ENCODE assay signal across 8 cellular contexts in the genomic region with DNA sequence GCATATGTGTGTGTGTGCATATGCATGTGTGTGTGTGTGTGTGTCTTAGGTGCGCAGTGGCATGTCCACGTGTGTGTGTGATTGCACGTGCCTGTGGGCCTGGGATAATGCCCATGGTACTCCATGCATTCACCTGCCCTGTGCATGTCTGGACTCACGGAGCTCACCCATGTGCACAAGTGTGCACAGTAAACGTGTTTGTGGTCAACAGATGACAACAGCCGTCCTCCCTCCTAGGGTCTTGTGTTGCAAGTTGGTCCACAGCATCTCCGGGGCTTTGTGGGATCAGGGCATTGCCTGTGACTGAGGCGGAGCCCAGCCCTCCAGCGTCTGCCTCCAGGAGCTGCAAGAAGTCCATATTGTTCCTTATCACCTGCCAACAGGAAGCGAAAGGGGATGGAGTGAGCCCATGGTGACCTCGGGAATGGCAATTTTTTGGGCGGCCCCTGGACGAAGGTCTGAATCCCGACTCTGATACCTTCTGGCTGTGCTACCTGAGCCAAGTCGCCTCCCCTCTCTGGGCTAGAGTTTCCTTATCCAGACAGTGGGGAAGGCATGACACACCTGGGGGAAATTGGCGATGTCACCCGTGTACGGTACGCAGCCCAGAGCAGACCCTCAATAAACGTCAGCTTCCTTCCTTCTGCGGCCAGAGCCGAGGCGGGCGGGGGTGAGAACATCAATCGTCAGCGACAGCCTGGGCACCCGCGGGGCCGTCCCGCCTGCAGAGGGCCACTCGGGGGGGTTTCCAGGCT. TPM values are rescaled to one million over a fixed set of nuclear protein-coding genes. Genes with fewer than 3 reads are reported as not detected.
DNase-seq lines count a peak whose midpoint lies in the region; ATAC-seq lines count a peak whose summit lies in the region.

No MANE protein-coding gene starts in this region.

- DNase-seq in activated T-cell treated with anti-CD3 and anti-CD28 coated beads, Interleukin-2, amount 50 U/mL, for 4 hours = peak; percentile 83
- DNase-seq in stimulated activated CD4-positive, alpha-beta T cell treated with anti-CD3 and anti-CD28 coated beads, Interleukin-12 subunit alpha, Interleukin-12 subunit beta, amount 100 ng/mL, for 4 hours = peak; percentile 56
- DNase-seq in globus pallidus (ENCODE audit: low spot score) (no peak), middle frontal gyrus (ENCODE audit: extremely low spot score, low spot score) (no peak), MV-4-11 (lab: John Stamatoyannopoulos, UW) (no peak), SKM-1 (lab: John Stamatoyannopoulos, UW; ENCODE audit: unreplicated experiment) (no peak)

- H3K9me3 Mint-ChIP-seq in activated T-cell treated with anti-CD3 and anti-CD28 coated beads, Interleukin-2, amount 50 U/mL, for 4 hours = no peaks in the 10 kb centered on the region

- ATAC-seq in GM18870 (IDR thresholded peaks at IDR 0.05; ENCODE audit: unreplicated experiment) (peak; percentile 38), HG03354 (IDR thresholded peaks at IDR 0.05; ENCODE audit: poor library complexity, severe bottlenecking, unreplicated experiment) (peak; percentile 60)
- peak; percentile 63 to 73 for ATAC-seq in activated T-cell treated with anti-CD3 and anti-CD28 coated beads, Interleukin-2, amount 50 U/mL, for 4 hours

- peaks cover 81% of the 10 kb centered on the region for H3K4me1 Mint-ChIP-seq in activated T-cell treated with anti-CD3 and anti-CD28 coated beads, Interleukin-2, amount 50 U/mL, for 4 hours (ENCODE audit: low read depth)

- H3K27me3 Mint-ChIP-seq in activated T-cell treated with anti-CD3 and anti-CD28 coated beads, Interleukin-2, amount 50 U/mL, for 4 hours (ENCODE audit: low read depth) = no peaks in the 10 kb centered on the region

- H3K36me3 Mint-ChIP-seq in activated T-cell treated with anti-CD3 and anti-CD28 coated beads, Interleukin-2, amount 50 U/mL, for 4 hours (ENCODE audit: insufficient read depth) = peaks cover 47% of the 10 kb centered on the region

- peak overlapping the region; percentile 55 for H3K4me3 Mint-ChIP-seq in activated T-cell treated with anti-CD3 and anti-CD28 coated beads, Interleukin-2, amount 50 U/mL, for 4 hours

RNA-seq across cellular contexts. Expression of a gene that starts 47.6 kb away (rescaled TPM):
- total RNA-seq in activated T-cell treated with anti-CD3 and anti-CD28 coated beads, Interleukin-2, amount 50 U/mL, for 4 hours = 10 to 100 TPM; 90.7 to 94.9 (median 91.4) TPM

Comparison
In these comparisons a context has a peak if more than half of its experiments do, and no peak if none do; other contexts are left out.
1. DNase-seq: peak in activated T-cell treated with anti-CD3 and anti-CD28 coated beads, Interleukin-2, amount 50 U/mL, for 4 hours (single experiment) and stimulated activated CD4-positive, alpha-beta T cell treated with anti-CD3 and anti-CD28 coated beads, Interleukin-12 subunit alpha, Interleukin-12 subunit beta, amount 100 ng/mL, for 4 hours (single experiment); none in globus pallidus (single experiment), middle frontal gyrus (single experiment), MV-4-11 (single experiment) and SKM-1 (single experiment).
2. Peak in every context shown above with its lines, with median percentiles within 50 percentile points of each other: ATAC-seq.